ENCODE assay signal across 30 cellular contexts in genomic region chr1:4703646-4704045, GRCh38. TPM values are rescaled to one million over a fixed set of nuclear protein-coding genes. Genes with fewer than 3 reads are reported as not detected.
"Had no signal": no experiment of that assay in that cellular context is flagged by ENCODE, and none has a peak within 500 bp of the region (broad histone marks: within the 10 kb centered on the region; RNA-seq: fewer than 3 reads in every experiment).

No MANE protein-coding gene starts in this region.

- H3K9me3 Mint-ChIP-seq: activated CD4-positive, alpha-beta memory T cell treated with anti-CD3 and anti-CD28 coated beads, Interleukin-2, amount 10 ng/mL, durations not matched to agents 7 days and 5 days; activated CD4-positive, alpha-beta T cell treated with anti-CD3 and anti-CD28 coated beads, Interleukin-2, amount 10 ng/mL, durations not matched to agents 7 days and 5 days; activated T-cell treated with anti-CD3 and anti-CD28 coated beads, Interleukin-2, amount 50 U/mL, for 4 hours; activated T-helper 17 cell treated with anti-CD3 and anti-CD28 coated beads, Interleukin-2, amount 50 U/mL, for 72 hours; central memory CD8-positive, alpha-beta T cell; dendritic cell treated with granulocyte-macrophage colony-stimulating factor and Interleukin-4, amounts not matched to agents 40 ng/mL and 50 ng/mL, for 4 days; endodermal cell had no signal

- H3K4me3 Mint-ChIP-seq: activated CD4-positive, alpha-beta memory T cell treated with anti-CD3 and anti-CD28 coated beads, Interleukin-2, amount 10 ng/mL, durations not matched to agents 7 days and 5 days; activated CD4-positive, alpha-beta T cell treated with anti-CD3 and anti-CD28 coated beads, Interleukin-2, amount 10 ng/mL, durations not matched to agents 7 days and 5 days; activated naive CD8-positive, alpha-beta T cell; activated T-cell treated with anti-CD3 and anti-CD28 coated beads, Interleukin-2, amount 50 U/mL, for 4 hours; activated T-helper 17 cell treated with anti-CD3 and anti-CD28 coated beads, Interleukin-2, amount 50 U/mL, for 72 hours; central memory CD8-positive, alpha-beta T cell; dendritic cell treated with granulocyte-macrophage colony-stimulating factor and Interleukin-4, amounts not matched to agents 40 ng/mL and 50 ng/mL, for 4 days; endodermal cell had no signal

- H3K4me1 ChIP-seq: esophagus muscularis mucosa had no signal

- H3K27me3 Mint-ChIP-seq: activated CD4-positive, alpha-beta memory T cell treated with anti-CD3 and anti-CD28 coated beads, Interleukin-2, amount 10 ng/mL, durations not matched to agents 7 days and 5 days; activated CD4-positive, alpha-beta T cell treated with anti-CD3 and anti-CD28 coated beads, Interleukin-2, amount 10 ng/mL, durations not matched to agents 7 days and 5 days had no signal

- FAIRE-seq: astrocyte had no signal

- H3K27ac ChIP-seq: cardiac muscle cell, coronary artery, esophagus muscularis mucosa had no signal

- ATAC-seq: activated T-cell treated with anti-CD3 and anti-CD28 coated beads, Interleukin-2, amount 50 U/mL, for 4 hours; activated T-helper 17 cell treated with anti-CD3 and anti-CD28 coated beads, Interleukin-2, amount 50 U/mL, for 72 hours had no signal

- H3K9me3 ChIP-seq: esophagus muscularis mucosa had no signal

- DNase-seq: activated CD4-positive, alpha-beta memory T cell treated with anti-CD3 and anti-CD28 coated beads, Interleukin-2, amount 10 ng/mL, durations not matched to agents 7 days and 5 days; activated CD4-positive, alpha-beta T cell treated with anti-CD3 and anti-CD28 coated beads for 1 hour; activated CD4-positive, alpha-beta T cell treated with anti-CD3 and anti-CD28 coated beads for 4 hours; activated CD4-positive, alpha-beta T cell treated with anti-CD3 and anti-CD28 coated beads, Interleukin-2, amount 10 ng/mL, durations not matched to agents 7 days and 5 days; activated CD4-positive, alpha-beta T cell treated with anti-CD3 and anti-CD28 coated beads, Interleukin-2, amount 50 U/mL, for 4 hours; activated CD4-positive, CD25-positive, alpha-beta regulatory T cell; activated CD8-positive, alpha-beta memory T cell treated with anti-CD3 and anti-CD28 coated beads, Interleukin-2, amount 50 U/mL, for 48 hours; activated effector memory CD4-positive, alpha-beta T cell treated with Interleukin-2 at 50 U/mL for 16 hours; activated gamma-delta T cell treated with Interleukin-2 at 50 U/mL for 16 hours; activated naive CD4-positive, alpha-beta T cell treated with anti-CD3 and anti-CD28 coated beads, Interleukin-2, amount 50 U/mL, for 16 hours; activated naive CD4-positive, alpha-beta T cell treated with Interleukin-2 at 50 U/mL for 16 hours; activated T-cell treated with anti-CD3 and anti-CD28 coated beads for 4 hours; activated T-cell treated with anti-CD3 and anti-CD28 coated beads, Interleukin-2, amount 50 U/mL, for 4 hours; amniotic stem cell; dorsolateral prefrontal cortex; effector memory CD4-positive, alpha-beta T cell; endodermal cell; erythroblast; foreskin melanocyte; head of caudate nucleus; T-helper 2 cell had no signal

- H3K36me3 Mint-ChIP-seq: activated naive CD8-positive, alpha-beta T cell had no signal

- H3K27ac Mint-ChIP-seq: activated CD4-positive, alpha-beta memory T cell treated with anti-CD3 and anti-CD28 coated beads, Interleukin-2, amount 10 ng/mL, durations not matched to agents 7 days and 5 days; activated CD4-positive, alpha-beta T cell treated with anti-CD3 and anti-CD28 coated beads, Interleukin-2, amount 10 ng/mL, durations not matched to agents 7 days and 5 days; activated naive CD8-positive, alpha-beta T cell; activated T-helper 17 cell treated with anti-CD3 and anti-CD28 coated beads, Interleukin-2, amount 50 U/mL, for 72 hours; dendritic cell treated with granulocyte-macrophage colony-stimulating factor and Interleukin-4, amounts not matched to agents 40 ng/mL and 50 ng/mL, for 4 days; endodermal cell had no signal

- H3K4me3 ChIP-seq: cardiac muscle cell, coronary artery, dorsolateral prefrontal cortex, esophagus muscularis mucosa had no signal

- H3K4me1 Mint-ChIP-seq: activated CD4-positive, alpha-beta memory T cell treated with anti-CD3 and anti-CD28 coated beads, Interleukin-2, amount 10 ng/mL, durations not matched to agents 7 days and 5 days; activated CD4-positive, alpha-beta T cell treated with anti-CD3 and anti-CD28 coated beads, Interleukin-2, amount 10 ng/mL, durations not matched to agents 7 days and 5 days; activated T-helper 17 cell treated with anti-CD3 and anti-CD28 coated beads, Interleukin-2, amount 50 U/mL, for 72 hours; central memory CD8-positive, alpha-beta T cell had no signal

- H3K36me3 ChIP-seq: cardiac muscle cell, esophagus muscularis mucosa had no signal

- H3K27me3 ChIP-seq: dorsolateral prefrontal cortex had no signal

RNA-seq across cellular contexts. Expression of gene AJAP1, which starts 49.2 kb away (rescaled TPM):
- total RNA-seq: activated CD4-positive, alpha-beta memory T cell treated with anti-CD3 and anti-CD28 coated beads, Interleukin-2, amount 10 ng/mL, durations not matched to agents 7 days and 5 days; activated CD4-positive, alpha-beta T cell treated with anti-CD3 and anti-CD28 coated beads, Interleukin-2, amount 10 ng/mL, durations not matched to agents 7 days and 5 days; activated T-helper 17 cell treated with anti-CD3 and anti-CD28 coated beads, Interleukin-2, amount 50 U/mL, for 72 hours; cardiac muscle cell; T-helper 1 cell treated with Interleukin-12 subunit alpha and Interleukin-12 subunit beta and Interleukin-4 antibody, amounts not matched to agents 30 ng/mL and 1 ng/mL, for 36 hours had no signal
- polyA plus RNA-seq: cardiac muscle cell had no signal
